ENCODE assay signal across 19 cellular contexts in genomic region chr4:113560579-113560978, GRCh38.
DNase-seq lines count a peak whose midpoint lies in the region; ATAC-seq, FAIRE-seq and TF ChIP-seq lines count a peak whose summit lies in the region.
"Had no signal": no experiment of that assay in that cellular context is flagged by ENCODE, and none has a peak within 500 bp of the region (broad histone marks: within the 10 kb centered on the region; RNA-seq: fewer than 3 reads in every experiment).

No MANE protein-coding gene starts in this region.

- H3K4me1 ChIP-seq in DOHH2 (ENCODE audit: control insufficient read depth, low read length): peaks cover 96% of the 10 kb centered on the region

- no peaks in the 10 kb centered on the region for H3K9me3 ChIP-seq in DOHH2 (ENCODE audit: control insufficient read depth, insufficient read depth, low read length)

- H3K4me2 ChIP-seq in DOHH2 (ENCODE audit: low read length): peak overlapping the region; percentile 74
- H3K4me2 ChIP-seq: neural progenitor cell had no signal

- H3K36me3 Mint-ChIP-seq in nephron (ENCODE audit: low read depth): peaks cover 3% of the 10 kb centered on the region
- H3K36me3 Mint-ChIP-seq: CD4-positive, alpha-beta memory T cell; neural progenitor cell had no signal

- H3K27me3 ChIP-seq in DOHH2 (ENCODE audit: control insufficient read depth, low read length): no peaks in the 10 kb centered on the region
- H3K27me3 ChIP-seq: neural progenitor cell had no signal

- peak overlapping the region; percentile 98 for H3K27ac ChIP-seq in DOHH2 (ENCODE audit: low read depth, low read length)
- H3K27ac ChIP-seq: neural progenitor cell had no signal

- no peaks in the 10 kb centered on the region for H3K9me2 ChIP-seq in DOHH2 (replicated peaks; ENCODE audit: control insufficient read depth, low read length)

- H3K27me3 Mint-ChIP-seq in nephron (ENCODE audit: low read depth): no peaks in the 10 kb centered on the region
- H3K27me3 Mint-ChIP-seq: activated CD4-positive, alpha-beta memory T cell treated with anti-CD3 and anti-CD28 coated beads, Interleukin-2, amount 10 ng/mL, durations not matched to agents 7 days and 5 days; CD4-positive, alpha-beta memory T cell had no signal

- H3K36me3 ChIP-seq in DOHH2 (ENCODE audit: control insufficient read depth, low read length): peaks cover 77% of the 10 kb centered on the region
- H3K36me3 ChIP-seq: neural progenitor cell had no signal

- no peaks in the 10 kb centered on the region for H3K4me1 Mint-ChIP-seq in nephron
- H3K4me1 Mint-ChIP-seq: neural progenitor cell had no signal

- H3K4me3 Mint-ChIP-seq in nephron: no peak overlapping the region
- H3K4me3 Mint-ChIP-seq: activated CD4-positive, alpha-beta memory T cell treated with anti-CD3 and anti-CD28 coated beads, Interleukin-2, amount 10 ng/mL, durations not matched to agents 7 days and 5 days; CD4-positive, alpha-beta memory T cell; neural progenitor cell had no signal

- no peak overlapping the region for H3K4me3 ChIP-seq in DOHH2 (ENCODE audit: low read length)
- H3K4me3 ChIP-seq: neural progenitor cell had no signal

- DNase-seq in MV-4-11 (lab: John Stamatoyannopoulos, UW): peak; percentile 24
- peak; percentile 57 for DNase-seq in dedifferentiated amniotic fluid mesenchymal stem cell (ENCODE audit: extremely low spot score)
- no peak for DNase-seq in RCC 7860 (ENCODE audit: low spot score)
- no peak for DNase-seq in NCI-H187 treated with DMSO at 0.1 percent for 48 hours (lab: John Stamatoyannopoulos, UW)
- DNase-seq in DMS53 treated with DMSO at 0.1 percent for 48 hours (lab: John Stamatoyannopoulos, UW; ENCODE audit: unreplicated experiment): no peak
- DNase-seq: activated CD4-positive, alpha-beta memory T cell treated with anti-CD3 and anti-CD28 coated beads, Interleukin-2, amount 10 ng/mL, durations not matched to agents 7 days and 5 days; CD4-positive, alpha-beta memory T cell; DND-41; effector CD8-positive, alpha-beta T cell; NCI-H2029 treated with DMSO at 0.1 percent for 48 hours; NCI-H526 treated with DMSO at 0.1 percent for 48 hours; right cardiac atrium; stimulated activated CD4-positive, alpha-beta T cell treated with anti-CD3 and anti-CD28 coated beads, Interleukin-2, amount 100 ng/mL, for 24 hours; SW 1271 had no signal

- H3F3A ChIP-seq in DOHH2 (ENCODE audit: control insufficient read depth, insufficient read depth): peaks cover 22% of the 10 kb centered on the region

- no peak for ATAC-seq in GM18502 (IDR thresholded peaks at IDR 0.05; ENCODE audit: poor library complexity, unreplicated experiment)
- ATAC-seq: right cardiac atrium had no signal

- no peaks in the 10 kb centered on the region for H4K20me1 ChIP-seq in DOHH2 (ENCODE audit: control insufficient read depth, insufficient read depth, low read depth, low read length)

- H3K27ac Mint-ChIP-seq in nephron: peak overlapping the region in 2 of 3 experiments; percentile 4
- H3K27ac Mint-ChIP-seq: activated CD4-positive, alpha-beta memory T cell treated with anti-CD3 and anti-CD28 coated beads, Interleukin-2, amount 10 ng/mL, durations not matched to agents 7 days and 5 days; neural progenitor cell had no signal

- H3K79me2 ChIP-seq in DOHH2 (ENCODE audit: control insufficient read depth, low read length): peaks cover 71% of the 10 kb centered on the region

- no peak for FAIRE-seq in RCC 7860 (lab: Jason Lieb, UNC)
- FAIRE-seq: frontal cortex had no signal

- H3K9me3 Mint-ChIP-seq in nephron: no peaks in the 10 kb centered on the region
- H3K9me3 Mint-ChIP-seq: activated CD4-positive, alpha-beta memory T cell treated with anti-CD3 and anti-CD28 coated beads, Interleukin-2, amount 10 ng/mL, durations not matched to agents 7 days and 5 days; CD4-positive, alpha-beta memory T cell; neural progenitor cell had no signal

- no peak for TF ChIP-seq CTCF in DOHH2 (IDR thresholded peaks at IDR 0.05; ENCODE audit: low read depth, low read length, poor library complexity, severe bottlenecking)
- TF ChIP-seq CTCF in nephron (IDR thresholded peaks at IDR 0.05; ENCODE audit: unreplicated experiment in 3 of 3): no peak

Comparison
In these comparisons a context has a peak if more than half of its experiments do, and no peak if none do; other contexts are left out.
1. DNase-seq: peak in MV-4-11 (single experiment) and dedifferentiated amniotic fluid mesenchymal stem cell (single experiment); none in RCC 7860 (single experiment), NCI-H187 treated with DMSO at 0.1 percent for 48 hours (single experiment) and DMS53 treated with DMSO at 0.1 percent for 48 hours (single experiment).